Comparison of ENCODE assay signal across 22 cellular contexts in genomic region chr5:43242196-43242595, GRCh38. TPM values are rescaled to one million over a fixed set of nuclear protein-coding genes. Genes with fewer than 3 reads are reported as not detected.
"Had no signal": no experiment of that assay in that cellular context is flagged by ENCODE, and none has a peak within 500 bp of the region (broad histone marks: within the 10 kb centered on the region; RNA-seq: fewer than 3 reads in every experiment).

No MANE protein-coding gene starts in this region.

- H3K27ac ChIP-seq: left ventricle myocardium inferior, ovary, right atrium auricular region, right lobe of liver, skin epidermis, stomach, testis, thyroid gland, transverse colon, upper lobe of left lung, vagina had no signal

- H3K9me3 ChIP-seq: left ventricle myocardium inferior, ovary, right atrium auricular region, right lobe of liver, stomach, testis, thyroid gland, transverse colon, upper lobe of left lung, vagina had no signal

- H3K36me3 ChIP-seq: left ventricle myocardium inferior, ovary, right atrium auricular region, right lobe of liver, thyroid gland, transverse colon, vagina had no signal

- H3K4me1 ChIP-seq: left ventricle myocardium inferior, right atrium auricular region, stomach, testis, thyroid gland, transverse colon, upper lobe of left lung, vagina had no signal

- ATAC-seq: naive thymus-derived CD4-positive, alpha-beta T cell; natural killer cell treated with Interleukin-12 subunit alpha and Interleukin-12 subunit beta and Interleukin-15 and Interleukin-18, amount 100 ng/mL, for 72 hours; right lobe of liver; stimulated activated naive B cell treated with anti-CD40 and anti-IgM and Interleukin-4, amounts not matched to agents 10 μg/mL and 1 μg/mL and 100 μg/mL, for 72 hours; stimulated activated naive CD8-positive, alpha-beta T cell treated with anti-CD3 and anti-CD28 coated beads, Interleukin-15, Interleukin-2, amounts not matched to agents 100 U/mL and 50 U/mL, for 24 hours had no signal

- DNase-seq: islet precursor cell; left ventricle myocardium inferior; mesendoderm; naive thymus-derived CD4-positive, alpha-beta T cell; ovary; right lobe of liver; stimulated activated CD4-positive, alpha-beta T cell treated with anti-CD3 and anti-CD28 coated beads, Interleukin-12 subunit alpha, Interleukin-12 subunit beta, amount 100 ng/mL, for 4 hours; stimulated activated CD4-positive, alpha-beta T cell treated with anti-CD3 and anti-CD28 coated beads, Interleukin-15, amount 100 ng/mL, for 24 hours; stimulated activated CD4-positive, alpha-beta T cell treated with anti-CD3 and anti-CD28 coated beads, Interleukin-2, amount 100 ng/mL, for 24 hours; stimulated activated CD4-positive, alpha-beta T cell treated with anti-CD3 and anti-CD28 coated beads, Interleukin-4, amount 100 ng/mL, for 1 hour; stimulated activated naive B cell treated with anti-CD40 and anti-IgM and Interleukin-4, amounts not matched to agents 10 μg/mL and 1 μg/mL and 100 μg/mL, for 72 hours; stimulated activated naive CD8-positive, alpha-beta T cell treated with anti-CD3 and anti-CD28 coated beads, Interleukin-15, Interleukin-2, amounts not matched to agents 100 U/mL and 50 U/mL, for 24 hours; stomach; testis; thyroid gland; transverse colon; upper lobe of left lung had no signal

- H3K4me3 ChIP-seq: left ventricle myocardium inferior, lung, ovary, right atrium auricular region, right lobe of liver, skin epidermis, stomach, testis, thyroid gland, transverse colon, upper lobe of left lung, vagina had no signal

- H3K27me3 ChIP-seq: ovary, right atrium auricular region, right lobe of liver, stomach, testis, thyroid gland, transverse colon, upper lobe of left lung, vagina had no signal

RNA-seq across cellular contexts. Expression of gene NIM1K, which starts 50.2 kb away (rescaled TPM):
- total RNA-seq: vagina had no signal
